19 cellular contexts compared by ENCODE assay signal in the genomic region with DNA sequence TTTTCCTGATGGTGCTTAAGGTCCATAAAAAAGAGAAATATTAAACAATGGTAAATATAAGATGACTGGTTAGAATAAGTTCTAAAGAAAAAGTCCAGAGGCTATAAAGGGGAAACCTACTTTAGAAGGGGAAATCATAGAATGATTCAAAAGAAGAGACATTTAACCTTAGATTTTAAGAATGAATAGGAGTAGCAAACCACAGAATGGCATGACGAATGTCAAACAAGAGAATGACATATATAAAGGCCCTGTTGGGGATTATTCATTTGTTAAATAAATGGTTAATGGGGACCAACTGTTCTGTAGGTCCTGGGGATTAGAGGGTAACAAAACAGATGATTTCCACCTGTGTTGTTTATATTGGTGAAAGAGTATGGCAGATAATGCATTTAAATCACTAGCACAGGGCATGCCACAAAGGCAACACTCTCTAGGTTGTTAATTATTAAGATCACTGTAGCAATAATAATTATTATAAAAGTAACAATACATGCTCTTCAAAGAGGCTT.
"Had no signal": no experiment of that assay in that cellular context is flagged by ENCODE, and none has a peak within 500 bp of the region (broad histone marks: within the 10 kb centered on the region; RNA-seq: fewer than 3 reads in every experiment).

No MANE protein-coding gene starts in this region.

- H3K4me2 ChIP-seq: SK-N-SH had no signal

- H3K36me3 Mint-ChIP-seq: T-cell had no signal

- DNase-seq: KBM-7, MV-4-11, NCI-H1048, NCI-H1105, NCI-H1436 treated with DMSO at 0.1 percent for 48 hours, NCI-H1694, NCI-H187 treated with DMSO at 0.1 percent for 48 hours, NCI-H2029 treated with DMSO at 0.1 percent for 48 hours, NCI-H2171 treated with DMSO at 0.1 percent for 48 hours, NCI-H345, NCI-H446 treated with DMSO at 0.1 percent for 48 hours, NCI-H510A treated with DMSO at 0.1 percent for 48 hours, NCI-H526, RPMI8226, SHP77, SK-N-SH, SW 1271, T-cell had no signal

- ATAC-seq: T-cell had no signal

- H3K9me3 ChIP-seq: SK-N-SH had no signal

- H3K9ac ChIP-seq: SK-N-SH had no signal

- H3K27me3 Mint-ChIP-seq: T-cell had no signal

- H3K27ac Mint-ChIP-seq: T-cell; T-helper 1 cell treated with Interleukin-12 subunit alpha and Interleukin-12 subunit beta and Interleukin-4 antibody, amounts not matched to agents 30 μg/mL and 1 μg/mL, for 36 hours had no signal

- H3K4me1 Mint-ChIP-seq: T-cell had no signal

- H3K4me3 Mint-ChIP-seq: T-cell; T-helper 1 cell treated with Interleukin-12 subunit alpha and Interleukin-12 subunit beta and Interleukin-4 antibody, amounts not matched to agents 30 μg/mL and 1 μg/mL, for 36 hours had no signal
